In the genomic region with DNA sequence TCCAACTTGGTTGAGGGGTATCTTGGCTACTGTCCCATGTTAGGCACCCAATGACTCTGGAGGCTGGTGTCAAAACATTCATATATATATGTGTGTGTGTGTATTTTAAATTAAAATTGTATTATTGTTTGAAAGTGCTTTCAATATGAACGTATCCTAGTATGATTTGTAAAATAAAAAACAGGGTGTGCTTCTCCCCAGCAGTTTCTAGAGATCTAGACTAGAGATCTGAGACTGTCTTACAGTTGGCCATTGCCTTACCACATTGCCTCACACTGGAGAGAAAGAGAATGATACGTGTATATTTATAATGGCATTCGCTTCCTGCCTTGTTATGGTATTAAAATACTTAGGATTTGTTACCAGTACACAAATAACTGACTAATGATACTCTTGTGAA, we compare ENCODE assay signal across 8 cellular contexts. TPM values are rescaled to one million over a fixed set of nuclear protein-coding genes. Genes with fewer than 3 reads are reported as not detected.
A peak's percentile ranks its signal among the peaks of the same experiment; 100 is the strongest.
DNase-seq lines count a peak whose midpoint lies in the region; ATAC-seq, FAIRE-seq and TF ChIP-seq lines count a peak whose summit lies in the region.

No MANE protein-coding gene starts in this region.

- H3K36me3 ChIP-seq in right atrium auricular region: peaks cover 2% of the 10 kb centered on the region
- no peaks in the 10 kb centered on the region for H3K36me3 ChIP-seq in sigmoid colon

- H3K9me3 ChIP-seq in right atrium auricular region (no peaks in the 10 kb centered on the region), sigmoid colon (no peaks in the 10 kb centered on the region)

- intact Hi-C loops in sigmoid colon (cut with DNase I): loop anchor here (5.0 kb wide), 1 partner anchor 110 kb away; the partner anchor contains the start of gene RGS10

- 4 to 9% methylated on average over 3 of the region's 3 CpGs for WGBS in sigmoid colon, 2 donors

- ATAC-seq in HG02588 (IDR thresholded peaks at IDR 0.05; ENCODE audit: unreplicated experiment): no peak
- ATAC-seq in HG02885 (IDR thresholded peaks at IDR 0.05; ENCODE audit: poor library complexity, unreplicated experiment): no peak

- DNase-seq in NCI-H446 treated with DMSO at 0.1 percent for 48 hours (lab: John Stamatoyannopoulos, UW) (peak; percentile 16), amniotic stem cell (lab: John Stamatoyannopoulos, UW) (peak; percentile 49), right atrium auricular region (ENCODE audit: low spot score) (no peak), sigmoid colon (no peak)

- H3K4me1 ChIP-seq in right atrium auricular region (peaks cover 0 to 48% of the 10 kb centered on the region in 2 donors), sigmoid colon (peaks cover 0 to 52% (median 43%) of the 10 kb centered on the region in 4 donors)

- H3K27ac ChIP-seq in right atrium auricular region: peak overlapping the region; percentile 99
- H3K27ac ChIP-seq in sigmoid colon: peak overlapping the region; percentile 98 to 100 (median 99)

- H3K27me3 ChIP-seq in right atrium auricular region (no peaks in the 10 kb centered on the region), sigmoid colon (no peaks in the 10 kb centered on the region)

- TF ChIP-seq POLR2A in sigmoid colon (IDR thresholded peaks at IDR 0.05): no peak

- no peak for TF ChIP-seq EP300 in sigmoid colon (IDR thresholded peaks at IDR 0.05)

- peak; percentile 93 for FAIRE-seq in A204.1 (lab: Jason Lieb, UNC)

- H3K4me3 ChIP-seq in GM08714 (ENCODE audit: low read length) (peak overlapping the region; percentile 80; the same call in 1 of the 2 replicates), right atrium auricular region (peak overlapping the region; percentile 64 to 93), sigmoid colon (peak overlapping the region; percentile 94 to 99 (median 96))

- TF ChIP-seq CTCF in right atrium auricular region (IDR thresholded peaks at IDR 0.05): peak in 1 of 2 donors; percentile 48
- TF ChIP-seq CTCF in sigmoid colon (IDR thresholded peaks at IDR 0.05): no peak

RNA-seq across cellular contexts. Expression of gene BAG3, which starts 1.2 kb away (rescaled TPM):
- total RNA-seq in right atrium auricular region (100 to 1,000 TPM; 126 to 152 TPM), sigmoid colon (10 to 100 TPM; 32.9 to 62.4 (median 43.9) TPM)
- polyA plus RNA-seq in sigmoid colon: 10 to 100 TPM; 10.8 to 22.5 (median 16.9) TPM

RNA-seq across cellular contexts. Expression of gene TIAL1, which starts 55.6 kb away (rescaled TPM):
- total RNA-seq in right atrium auricular region (10 to 100 TPM; 32.5 to 39.2 TPM), sigmoid colon (100 to 1,000 TPM in 1 of 4 donors, 10 to 100 TPM in 3; 68.3 to 132 (median 90.0) TPM)
- polyA plus RNA-seq in sigmoid colon: 10 to 100 TPM; 29.4 to 47.8 (median 30.1) TPM

Comparison
In these comparisons a context has a peak if more than half of its experiments do, and no peak if none do; other contexts are left out.
1. DNase-seq: peak in NCI-H446 treated with DMSO at 0.1 percent for 48 hours (single experiment) and amniotic stem cell (single experiment); none in right atrium auricular region (single experiment) and sigmoid colon (single experiment).
2. Peak in every context shown above with its lines, with median percentiles within 50 percentile points of each other: H3K4me3 ChIP-seq.